In genomic region chr3:125310623-125311076, GRCh38 we compare ENCODE assay signal across 8 cellular contexts.
DNase-seq lines count a peak whose midpoint lies in the region; ATAC-seq and TF ChIP-seq lines count a peak whose summit lies in the region.

No MANE protein-coding gene starts in this region.

- no peaks in the 10 kb centered on the region for H3K27me3 ChIP-seq in GM23338 (ENCODE audit: insufficient read depth)

- peaks cover 7% of the 10 kb centered on the region for H3K27me3 Mint-ChIP-seq in GM23338 (ENCODE audit: insufficient read depth, low read depth, poor library complexity)

- H3K4me1 ChIP-seq in GM23338 (ENCODE audit: insufficient read depth): no peaks in the 10 kb centered on the region

- H3K36me3 ChIP-seq in GM23338 (ENCODE audit: insufficient read depth): no peaks in the 10 kb centered on the region

- H3K4me3 ChIP-seq in GM23338 (no peak overlapping the region), fibroblast of villous mesenchyme (ENCODE audit: low read depth, low read length) (peak overlapping the region; percentile 47)

- no peaks in the 10 kb centered on the region for H3K9me3 Mint-ChIP-seq in GM23338

- no peak overlapping the region for H3K4me2 ChIP-seq in GM23338

- peak overlapping the region; percentile 86 for H3K27ac Mint-ChIP-seq in GM23338

- 0 out of 2 replicates have a peak, but pooled peaks cover 8% of the 10 kb centered on the region for H4K20me1 ChIP-seq in GM23338 (replicated peaks; ENCODE audit: insufficient read depth)

- peaks cover 8% of the 10 kb centered on the region; the same call in 1 of the 3 replicates for H3K36me3 Mint-ChIP-seq in GM23338 (ENCODE audit: low read depth)

- no peaks in the 10 kb centered on the region for H3K4me1 Mint-ChIP-seq in GM23338

- H3K4me3 Mint-ChIP-seq in GM23338: no peak overlapping the region

- TF ChIP-seq CTCF in GM23338 (conservative IDR thresholded peaks at IDR 0.05; ENCODE audit: low read depth in 2 of 2) (no peak), fibroblast of villous mesenchyme (IDR thresholded peaks at IDR 0.05; ENCODE audit: insufficient read depth, low read depth, low read length) (no peak)

- H3F3A ChIP-seq in GM23338 (replicated peaks; ENCODE audit: low read depth): no peaks in the 10 kb centered on the region

- H3K9me2 ChIP-seq in GM23338 (ENCODE audit: insufficient read depth): no peaks in the 10 kb centered on the region

- peaks cover 37% of the 10 kb centered on the region for H3K79me2 ChIP-seq in GM23338 (replicated peaks; ENCODE audit: insufficient read depth)

- no peak overlapping the region for H3K27ac ChIP-seq in GM23338 (ENCODE audit: low read depth)

- H2AFZ ChIP-seq in GM23338: no peak overlapping the region

- no peak; the same call in 2 of the 3 replicates for ATAC-seq in GM23338
- no peak for ATAC-seq in HG03432 (IDR thresholded peaks at IDR 0.05; ENCODE audit: unreplicated experiment)
- no peak for ATAC-seq in HG03139 (IDR thresholded peaks at IDR 0.05; ENCODE audit: unreplicated experiment)
- no peak for ATAC-seq in GM19463 (IDR thresholded peaks at IDR 0.05; ENCODE audit: unreplicated experiment)

- no peak for DNase-seq in GM23338 (ENCODE audit: low spot score)
- DNase-seq in activated CD4-positive, alpha-beta T cell treated with anti-CD3 and anti-CD28 coated beads for 1 hour: peak; percentile 29
- DNase-seq in fibroblast of villous mesenchyme (ENCODE audit: low read depth): peak; percentile 41
- DNase-seq in stimulated activated CD8-positive, alpha-beta memory T cell treated with anti-CD3 and anti-CD28 coated beads, Interleukin-12 subunit alpha, Interleukin-12 subunit beta, amount 100 ng/mL, for 4 hours (ENCODE audit: low read depth): peak; percentile 23
- no peak for DNase-seq in NCI-H1930 (lab: John Stamatoyannopoulos, UW)

TF ChIP-seq in GM23338, 12 proteins besides CTCF, POLR2A, EP300 and RAD21:
- TF ChIP-seq ZNF114 (CRISPR knock-in tag; IDR thresholded peaks at IDR 0.05) (no peak), CREB1 (CRISPR knock-in tag; IDR thresholded peaks at IDR 0.05; ENCODE audit: low read depth) (no peak), EZH2 (IDR thresholded peaks at IDR 0.05; ENCODE audit: low read depth, unreplicated experiment) (no peak), EZH2phosphoT487 (IDR thresholded peaks at IDR 0.05; ENCODE audit: unreplicated experiment) (no peak), REST (IDR thresholded peaks at IDR 0.05; ENCODE audit: unreplicated experiment) (no peak), ZNF331 (CRISPR knock-in tag; IDR thresholded peaks at IDR 0.05; ENCODE audit: low read depth) (no peak), POLR2AphosphoS5 (IDR thresholded peaks at IDR 0.05; ENCODE audit: low read depth) (no peak), ZNF462 (CRISPR knock-in tag; IDR thresholded peaks at IDR 0.05) (no peak), ETS1 (IDR thresholded peaks at IDR 0.05) (no peak), NANOG (IDR thresholded peaks at IDR 0.05; ENCODE audit: borderline replicate concordance) (no peak), JUNB (IDR thresholded peaks at IDR 0.05; ENCODE audit: unreplicated experiment) (no peak), STAT1 (IDR thresholded peaks at IDR 0.05; ENCODE audit: unreplicated experiment) (no peak)
TF ChIP-seq in GM23338: peak in this region for 0.

Comparison
In these comparisons a context has a peak if more than half of its experiments do, and no peak if none do; other contexts are left out.
1. DNase-seq: peak in activated CD4-positive, alpha-beta T cell treated with anti-CD3 and anti-CD28 coated beads for 1 hour (single experiment), fibroblast of villous mesenchyme (single experiment) and stimulated activated CD8-positive, alpha-beta memory T cell treated with anti-CD3 and anti-CD28 coated beads, Interleukin-12 subunit alpha, Interleukin-12 subunit beta, amount 100 ng/mL, for 4 hours (single experiment); none in GM23338 (single experiment) and NCI-H1930 (0 of 2).